ENCODE assay signal across 15 cellular contexts in the genomic region with DNA sequence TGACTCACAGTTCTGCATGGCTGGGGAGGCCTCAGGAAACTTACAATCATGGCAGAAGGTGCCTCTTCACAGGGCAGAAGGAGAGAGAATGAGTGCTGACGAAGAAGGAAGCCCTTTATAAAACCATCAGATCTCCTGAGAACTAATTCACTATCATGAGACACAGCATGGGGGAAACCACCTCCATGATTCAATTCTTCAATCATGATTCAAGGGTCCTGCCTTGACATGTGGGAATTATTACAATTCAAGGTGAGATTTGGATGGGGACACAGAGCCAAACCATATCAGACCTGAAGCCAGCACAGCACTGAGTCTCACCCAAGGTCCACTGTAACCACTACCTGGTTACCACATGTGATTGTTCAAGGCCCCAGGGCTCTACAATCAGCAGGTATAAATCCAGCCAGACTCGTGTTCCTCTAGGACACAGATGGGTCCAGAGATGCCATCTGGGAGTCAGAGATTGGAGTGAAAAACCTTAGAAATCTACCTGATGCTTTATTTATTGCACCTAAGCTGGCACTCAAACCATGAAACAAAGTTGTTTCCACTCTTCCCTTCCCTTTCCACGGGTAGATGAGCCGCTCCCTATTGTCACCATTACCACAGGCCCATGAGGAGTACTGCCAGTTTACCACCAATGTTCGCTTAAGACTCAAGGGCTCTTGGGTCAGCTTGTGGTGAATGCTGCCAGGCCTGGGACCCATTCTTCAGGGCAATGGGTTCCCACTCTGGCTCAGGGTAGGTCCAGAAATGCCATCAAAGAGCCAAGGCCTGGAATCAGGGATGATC.
"Had no signal": no experiment of that assay in that cellular context is flagged by ENCODE, and none has a peak within 500 bp of the region (broad histone marks: within the 10 kb centered on the region; RNA-seq: fewer than 3 reads in every experiment).

No MANE protein-coding gene starts in this region.

- H3K27ac Mint-ChIP-seq: activated CD4-positive, alpha-beta T cell treated with anti-CD3 and anti-CD28 coated beads, Interleukin-2, amount 10 ng/mL, durations not matched to agents 7 days and 5 days; activated naive CD4-positive, alpha-beta T cell treated with anti-CD3 and anti-CD28 coated beads for 36 hours; stimulated activated memory B cell treated with anti-CD40 and anti-IgM and Interleukin-4, amounts not matched to agents 10 μg/mL and 1 μg/mL and 100 μg/mL, for 72 hours had no signal

- H3K27ac ChIP-seq: psoas muscle, testis had no signal

- H3K27me3 ChIP-seq: testis had no signal

- DNase-seq: activated CD4-positive, alpha-beta T cell treated with anti-CD3 and anti-CD28 coated beads, Interleukin-2, amount 10 ng/mL, durations not matched to agents 7 days and 5 days; activated CD8-positive, alpha-beta memory T cell treated with anti-CD3 and anti-CD28 coated beads, Interleukin-2, amount 50 U/mL, for 4 hours; activated naive CD4-positive, alpha-beta T cell treated with anti-CD3 and anti-CD28 coated beads for 36 hours; activated T-cell treated with anti-CD3 and anti-CD28 coated beads, Interleukin-2, amount 50 U/mL, for 4 hours; dermis blood vessel endothelial cell; effector memory CD4-positive, alpha-beta T cell; hypothalamus; psoas muscle; right cardiac atrium; stimulated activated CD4-positive, alpha-beta T cell treated with anti-CD3 and anti-CD28 coated beads, Interleukin-4, amount 100 ng/mL, for 4 hours; T-helper 1 cell; testis had no signal

- H3K9me3 ChIP-seq: testis had no signal

- H3K27me3 Mint-ChIP-seq: activated CD4-positive, alpha-beta T cell treated with anti-CD3 and anti-CD28 coated beads, Interleukin-2, amount 10 ng/mL, durations not matched to agents 7 days and 5 days; stimulated activated memory B cell treated with anti-CD40 and anti-IgM and Interleukin-4, amounts not matched to agents 10 μg/mL and 1 μg/mL and 100 μg/mL, for 72 hours had no signal

- H3K4me1 ChIP-seq: psoas muscle, testis had no signal

- ATAC-seq: activated T-cell treated with anti-CD3 and anti-CD28 coated beads, Interleukin-2, amount 50 U/mL, for 4 hours; left lobe of liver; psoas muscle; stimulated activated memory B cell treated with anti-CD40 and anti-IgM and Interleukin-4, amounts not matched to agents 10 μg/mL and 1 μg/mL and 100 μg/mL, for 72 hours had no signal

- H3K4me3 ChIP-seq: lung, psoas muscle, testis had no signal

- H3K4me1 Mint-ChIP-seq: activated CD4-positive, alpha-beta T cell treated with anti-CD3 and anti-CD28 coated beads, Interleukin-2, amount 10 ng/mL, durations not matched to agents 7 days and 5 days; stimulated activated memory B cell treated with anti-CD40 and anti-IgM and Interleukin-4, amounts not matched to agents 10 μg/mL and 1 μg/mL and 100 μg/mL, for 72 hours had no signal

- H3K4me3 Mint-ChIP-seq: activated CD4-positive, alpha-beta T cell treated with anti-CD3 and anti-CD28 coated beads, Interleukin-2, amount 10 ng/mL, durations not matched to agents 7 days and 5 days; activated naive CD4-positive, alpha-beta T cell treated with anti-CD3 and anti-CD28 coated beads for 36 hours; activated T-cell treated with anti-CD3 and anti-CD28 coated beads, Interleukin-2, amount 50 U/mL, for 4 hours; stimulated activated memory B cell treated with anti-CD40 and anti-IgM and Interleukin-4, amounts not matched to agents 10 μg/mL and 1 μg/mL and 100 μg/mL, for 72 hours had no signal

- H3K36me3 Mint-ChIP-seq: stimulated activated memory B cell treated with anti-CD40 and anti-IgM and Interleukin-4, amounts not matched to agents 10 μg/mL and 1 μg/mL and 100 μg/mL, for 72 hours had no signal
